Comparison of ENCODE assay signal across 31 cellular contexts in the genomic region with DNA sequence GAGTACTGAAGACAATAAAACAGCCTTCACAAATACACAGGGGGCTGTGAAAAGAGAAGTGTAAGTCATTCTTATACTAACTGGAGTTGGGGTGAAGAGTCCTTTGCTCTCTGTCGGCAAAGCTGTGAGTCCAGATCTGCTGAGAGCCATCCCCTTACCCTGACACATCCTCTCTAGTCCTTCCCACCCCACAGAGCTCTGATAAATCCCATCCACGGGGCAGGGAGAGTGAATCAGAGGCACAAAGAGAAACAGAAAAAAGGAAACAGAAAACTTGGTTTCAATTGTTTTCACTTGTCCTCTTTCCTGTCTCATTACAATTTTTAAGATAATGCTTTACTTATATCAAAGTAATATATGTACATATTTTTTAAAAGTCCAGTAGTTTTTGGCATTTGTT. TPM values are rescaled to one million over a fixed set of nuclear protein-coding genes. Genes with fewer than 3 reads are reported as not detected.
DNase-seq lines count a peak whose midpoint lies in the region; ATAC-seq, FAIRE-seq and TF ChIP-seq lines count a peak whose summit lies in the region.
"Had no signal": no experiment of that assay in that cellular context is flagged by ENCODE, and none has a peak within 500 bp of the region (broad histone marks: within the 10 kb centered on the region; RNA-seq: fewer than 3 reads in every experiment).

No MANE protein-coding gene starts in this region.

- no peak overlapping the region for H3K4me3 Mint-ChIP-seq in MCF 10A (ENCODE audit: unreplicated experiment)
- H3K4me3 Mint-ChIP-seq: naive thymus-derived CD4-positive, alpha-beta T cell; T-cell had no signal

- TF ChIP-seq CTCF in mammary epithelial cell (conservative IDR thresholded peaks at IDR 0.05 in 1 of 2, IDR thresholded peaks at IDR 0.05 in 1 of 2; ENCODE audit: extremely low read depth in 1 of 2, insufficient read depth in 1 of 2, low read depth in 1 of 2, low read length in 2 of 2) = no peak
- TF ChIP-seq CTCF in MCF 10A (IDR thresholded peaks at IDR 0.05; ENCODE audit: unreplicated experiment) = no peak
- no peak for TF ChIP-seq CTCF in PC-9 (conservative IDR thresholded peaks at IDR 0.05)
- no peak for TF ChIP-seq CTCF in K562 (IDR thresholded peaks at IDR 0.05 in 2 of 3, conservative IDR thresholded peaks at IDR 0.05 in 1 of 3; ENCODE audit: insufficient read depth in 2 of 3, low read depth in 1 of 3, low read length in 3 of 3)
- no peak for TF ChIP-seq CTCF in GM20000 (IDR thresholded peaks at IDR 0.05; ENCODE audit: extremely low read depth, missing control alignments)

- BruUV-seq in mammary epithelial cell (replicated peaks; lab: Mats Ljungman, UMichigan) (no TSS peak), MCF 10A (replicated peaks; lab: Mats Ljungman, UMichigan) (no TSS peak), PC-9 (replicated peaks; lab: Mats Ljungman, UMichigan) (no TSS peak), K562 (replicated peaks; lab: Mats Ljungman, UMichigan) (no TSS peak)

- H2AFZ ChIP-seq in mammary epithelial cell (ENCODE audit: low read depth, low read length) (no peak overlapping the region), PC-9 (peak overlapping the region; percentile 53), K562 (ENCODE audit: low read depth, low read length) (peak overlapping the region; percentile 85)

- no peak for TF ChIP-seq EP300 in K562 (IDR thresholded peaks at IDR 0.05; ENCODE audit: low read length)

- H3K4me2 ChIP-seq in mammary epithelial cell (ENCODE audit: insufficient read depth, low read depth, low read length) = no peak overlapping the region
- H3K4me2 ChIP-seq in PC-9 = no peak overlapping the region
- no peak overlapping the region; the same call in 1 of the 2 replicates for H3K4me2 ChIP-seq in K562 (ENCODE audit: insufficient read depth, low read length)

- H3K27me3 ChIP-seq in mammary epithelial cell (ENCODE audit: insufficient read depth, low read length) = no peaks in the 10 kb centered on the region
- H3K27me3 ChIP-seq in PC-9 (ENCODE audit: insufficient read depth, low read depth) = no peaks in the 10 kb centered on the region
- no peaks in the 10 kb centered on the region for H3K27me3 ChIP-seq in K562 (ENCODE audit: control insufficient read depth in 2 of 2, insufficient read depth in 2 of 2, low read length in 2 of 2)
- H3K27me3 ChIP-seq: cardiac muscle cell, gastroesophageal sphincter, ovary, right atrium auricular region, vagina had no signal

- no peaks in the 10 kb centered on the region for H3K4me1 Mint-ChIP-seq in MCF 10A (ENCODE audit: insufficient read depth, unreplicated experiment)
- H3K4me1 Mint-ChIP-seq: naive thymus-derived CD4-positive, alpha-beta T cell; T-cell had no signal

- POLR2A ChIA-PET in MCF 10A (lab: Yijun Ruan, JAX) = no interaction called here
- POLR2A ChIA-PET in PC-9 (lab: Charles Lee; ENCODE audit: unreplicated experiment) = no interaction called here
- POLR2A ChIA-PET in K562 (lab: Yijun Ruan, JAX) = no interaction called here

- dilution Hi-C loops in mammary epithelial cell (cut with HindIII; ENCODE audit: low sequenced_read_pairs) = loop anchor here (25.0 kb wide), 1 partner anchor 292 kb away; no protein-coding TSS in a partner anchor

- peak; percentile 9 for DNase-seq in mammary epithelial cell
- no peak for DNase-seq in MCF 10A (ENCODE audit: unreplicated experiment)
- DNase-seq in PC-9 = no peak
- peak in 2 of 4 experiments; percentile 50 to 53 for DNase-seq in K562 (ENCODE audit: extremely low read depth in 1 of 4, low spot score in 3 of 4)
- no peak for DNase-seq in NCI-H2081 (lab: John Stamatoyannopoulos, UW)
- DNase-seq in GM20000 (ENCODE audit: low spot score) = no peak
- no peak for DNase-seq in erythroblast (lab: John Stamatoyannopoulos, UW)
- no peak for DNase-seq in activated CD4-positive, alpha-beta T cell treated with anti-CD3 and anti-CD28 coated beads, Interleukin-2, amount 50 U/mL, for 48 hours
- DNase-seq: activated CD4-positive, alpha-beta T cell treated with anti-CD3 and anti-CD28 coated beads for 4 hours; activated naive CD4-positive, alpha-beta T cell treated with anti-CD3 and anti-CD28 coated beads, Interleukin-2, amount 50 U/mL, for 16 hours; aorta; hypothalamus; naive thymus-derived CD4-positive, alpha-beta T cell; NCI-H1105; NCI-H1930; NCI-H2227 treated with DMSO at 0.1 percent for 48 hours; NCI-H748 treated with DMSO at 0.1 percent for 48 hours; ovary; PC-3; SIG-M5; stimulated activated CD4-positive, alpha-beta T cell treated with anti-CD3 and anti-CD28 coated beads, Interleukin-4, amount 100 ng/mL, for 1 hour; stimulated activated naive CD4-positive, alpha-beta T cell treated with Interleukin-2 at 50 U/mL for 16 hours; T-cell had no signal

- H3K9me3 Mint-ChIP-seq in MCF 10A (ENCODE audit: unreplicated experiment) = peaks cover 3% of the 10 kb centered on the region

- H3K27ac ChIP-seq in mammary epithelial cell (ENCODE audit: insufficient read depth, low read depth, low read length) (no peak overlapping the region), PC-9 (no peak overlapping the region), K562 (ENCODE audit: extremely low read depth, low read depth, low read length) (peak overlapping the region; percentile 8; the same call in 1 of the 3 replicates)
- H3K27ac ChIP-seq: C4-2B, cardiac muscle cell, coronary artery, gastroesophageal sphincter, ovary, right atrium auricular region, vagina had no signal

- H3K27ac Mint-ChIP-seq in MCF 10A (ENCODE audit: low read depth, unreplicated experiment) = no peak overlapping the region
- H3K27ac Mint-ChIP-seq: naive thymus-derived CD4-positive, alpha-beta T cell; T-cell had no signal

- WGBS in mammary epithelial cell (ENCODE audit: low coverage, missing lambda C conversion rate) = 26% methylated on average over 2 of the region's 2 CpGs
- WGBS in K562 (ENCODE audit: insufficient coverage, low coverage, missing lambda C conversion rate) = 7% methylated on average over 2 of the region's 2 CpGs

- H3K4me3 ChIP-seq in mammary epithelial cell (replicated peaks in 1 of 3; ENCODE audit: insufficient read depth in 1 of 3, low read depth in 2 of 3, low read length in 3 of 3) (no peak overlapping the region), PC-9 (no peak overlapping the region), K562 (no peak overlapping the region)
- H3K4me3 ChIP-seq: cardiac muscle cell, coronary artery, gastroesophageal sphincter, ovary, right atrium auricular region, vagina had no signal

- no peak for FAIRE-seq in K562 (lab: Jason Lieb, UNC)
- FAIRE-seq: TTC549 had no signal

- no peaks in the 10 kb centered on the region for H3K27me3 Mint-ChIP-seq in MCF 10A (ENCODE audit: insufficient read depth, unreplicated experiment)

- ATAC-seq in K562 = peak; percentile 58
- ATAC-seq: gastroesophageal sphincter; left lobe of liver; naive thymus-derived CD4-positive, alpha-beta T cell; PC-3; T-cell had no signal

- H3K4me1 ChIP-seq in mammary epithelial cell (ENCODE audit: insufficient read depth, low read length) (no peaks in the 10 kb centered on the region), PC-9 (replicated peaks; ENCODE audit: insufficient read depth) (no peaks in the 10 kb centered on the region), K562 (replicated peaks in 1 of 2; ENCODE audit: control insufficient read depth in 2 of 2, insufficient read depth in 2 of 2, low read length in 2 of 2) (peaks cover 9 to 16% of the 10 kb centered on the region in 2 experiments; a peak in 3 of 5 replicates)
- H3K4me1 ChIP-seq: gastroesophageal sphincter, right atrium auricular region, vagina had no signal

- in situ Hi-C loops in mammary epithelial cell (cut with MboI; ENCODE audit: low sequenced_read_pairs in 2 of 2) (loop anchor here (25.0 kb wide), 1 partner anchor 867 kb away; no protein-coding TSS in a partner anchor), K562 (cut with MboI) (loop anchor here (25.0 kb wide), 1 partner anchor 842 kb away; no protein-coding TSS in a partner anchor)

- no peaks in the 10 kb centered on the region for H3K79me2 ChIP-seq in mammary epithelial cell (ENCODE audit: insufficient read depth, low read length)
- no peaks in the 10 kb centered on the region for H3K79me2 ChIP-seq in PC-9 (ENCODE audit: low read depth)
- no peaks in the 10 kb centered on the region for H3K79me2 ChIP-seq in K562 (ENCODE audit: control insufficient read depth, insufficient read depth, low read length)

- TF ChIP-seq POLR2A in K562 (conservative IDR thresholded peaks at IDR 0.05) (no peak), erythroblast (IDR thresholded peaks at IDR 0.05; ENCODE audit: low read length) (no peak)

- no peaks in the 10 kb centered on the region for H3F3A ChIP-seq in PC-9 (ENCODE audit: insufficient read depth, low read depth)

- no peaks in the 10 kb centered on the region for H3K9me1 ChIP-seq in K562 (ENCODE audit: control insufficient read depth, insufficient read depth, low read length)

- H3K9me3 ChIP-seq in mammary epithelial cell (replicated peaks; ENCODE audit: insufficient read depth, low read length) (no peaks in the 10 kb centered on the region), PC-9 (ENCODE audit: insufficient read depth, low read depth) (no peaks in the 10 kb centered on the region), K562 (replicated peaks; ENCODE audit: control insufficient read depth, insufficient read depth, low read depth, low read length) (peaks cover 4% of the 10 kb centered on the region; the same call in 1 of the 2 replicates)
- H3K9me3 ChIP-seq: gastroesophageal sphincter, ovary, right atrium auricular region, vagina had no signal

- CTCF ChIA-PET in mammary epithelial cell (lab: Charles Lee; ENCODE audit: low non-redundant PET) (no interaction called here), MCF 10A (lab: Yijun Ruan, JAX) (interaction anchor here (0.7 kb wide), 1 partner anchor 289 kb away, joined by 3 read pairs; no protein-coding TSS in a partner anchor), PC-9 (lab: Charles Lee) (no interaction called here), K562 (lab: Yijun Ruan, JAX; ENCODE audit: low intra/inter-chr PET ratio) (no interaction called here)

- H4K20me1 ChIP-seq in mammary epithelial cell (ENCODE audit: insufficient read depth, low read length) (no peaks in the 10 kb centered on the region), PC-9 (ENCODE audit: insufficient read depth) (no peaks in the 10 kb centered on the region), K562 (replicated peaks; ENCODE audit: control insufficient read depth, insufficient read depth, low read length) (no peaks in the 10 kb centered on the region)

- H3K36me3 ChIP-seq in mammary epithelial cell (ENCODE audit: insufficient read depth, low read length) (no peaks in the 10 kb centered on the region), PC-9 (ENCODE audit: low read depth) (no peaks in the 10 kb centered on the region), K562 (ENCODE audit: control insufficient read depth, insufficient read depth, low read length) (no peaks in the 10 kb centered on the region; the same call in 2 of the 3 replicates)
- H3K36me3 ChIP-seq: cardiac muscle cell, gastroesophageal sphincter, ovary, right atrium auricular region, vagina had no signal

- H3K9ac ChIP-seq in mammary epithelial cell (ENCODE audit: insufficient read depth, low read length) = no peak overlapping the region
- H3K9ac ChIP-seq in K562 (ENCODE audit: insufficient read depth in 1 of 2, low read depth in 2 of 2, low read length in 2 of 2) = peak overlapping the region in 1 of 2 experiments; percentile 2; a peak in 1 of 4 replicates

- no peaks in the 10 kb centered on the region for H3K9me2 ChIP-seq in PC-9 (ENCODE audit: insufficient read depth)

- no peaks in the 10 kb centered on the region for H3K36me3 Mint-ChIP-seq in MCF 10A (ENCODE audit: insufficient read depth, unreplicated experiment)
- H3K36me3 Mint-ChIP-seq: naive thymus-derived CD4-positive, alpha-beta T cell; T-cell had no signal

- TF ChIP-seq RAD21 in K562 (CRISPR knock-in tag; conservative IDR thresholded peaks at IDR 0.05 in 1 of 2, IDR thresholded peaks at IDR 0.05 in 1 of 2) = no peak

- intact Hi-C loops in mammary epithelial cell (cut with micrococcal nuclease) = no loop called here
- intact Hi-C loops in MCF 10A (cut with micrococcal nuclease) = no loop called here
- intact Hi-C loops in PC-9 (cut with micrococcal nuclease; ENCODE audit: unreplicated experiment) = no loop called here
- intact Hi-C loops in K562 (cut with micrococcal nuclease) = loop anchor here (5.0 kb wide), 1 partner anchor 157 kb away; a partner anchor contains a TSS

RNA-seq across cellular contexts. Expression of a gene that starts 18.2 kb away (rescaled TPM):
- 10 to 100 TPM; 25.3 to 27.7 TPM for total RNA-seq in mammary epithelial cell
- polyA plus RNA-seq in mammary epithelial cell = 11.2 TPM
- polyA minus RNA-seq in mammary epithelial cell = 4.8 TPM
- total RNA-seq in MCF 10A (2022) = 35.5 and 52.8 TPM in 2 replicates
- total RNA-seq in PC-9 (2021) = 39.3 and 40.3 TPM in 2 replicates
- total RNA-seq in K562 (2011; cell fraction: chromatin; rRNA removed; ENCODE audit: low replicate concordance) = 12.2 and 32.8 TPM in 2 replicates
- total RNA-seq in K562 (2011; cell fraction: nucleolus; rRNA removed) = 8.3 and 8.5 TPM in 2 replicates
- 10.7 and 18.6 TPM in 2 replicates for total RNA-seq in K562 (2011; cell fraction: nucleoplasm; rRNA removed)
- 56.0 and 57.2 TPM in 2 replicates for total RNA-seq in K562 (2014; rRNA removed)
- total RNA-seq in K562 (2014; rRNA removed; fragmentation: Illumina TruSeq; extraction: Trizol) = 75.8 and 83.1 TPM in 2 replicates
- 68.7 and 73.1 TPM in 2 replicates for total RNA-seq in K562 (2015; rRNA removed; fragmentation: Illumina TruSeq; extraction: Trizol)
- total RNA-seq in K562 (2021) = 53.7 and 55.7 TPM in 2 replicates
- 29.1 and 38.0 TPM in 2 replicates for polyA plus RNA-seq in K562 (2011; rRNA removed)
- 14.3 and 14.5 TPM in 2 replicates for polyA plus RNA-seq in K562 (2011; cell fraction: cytosol; rRNA removed)
- polyA plus RNA-seq in K562 (2011; cell fraction: nucleus; rRNA removed) = 9.7 and 13.8 TPM in 2 replicates
- polyA plus RNA-seq in K562 (2012) = 32.0 and 33.3 TPM in 2 replicates
- 69.9 and 88.1 TPM in 2 replicates for polyA plus RNA-seq in K562 (2014; fragmentation: Illumina TruSeq; extraction: Trizol)
- polyA plus RNA-seq in K562 (2014; fragmentation: Nextera tagmentation; extraction: Ambion mirVana) = 10 to 100 TPM; 17.6 to 21.5 TPM
- polyA plus RNA-seq in K562 (2014; rRNA removed) = 44.0 and 50.5 TPM in 2 replicates
- polyA minus RNA-seq in K562 (2011; rRNA and poly(A)+ RNA removed) = 40.3 and 50.0 TPM in 2 replicates
- polyA minus RNA-seq in K562 (2011; cell fraction: cytosol; rRNA and poly(A)+ RNA removed) = 11.7 and 13.1 TPM in 2 replicates
- polyA minus RNA-seq in K562 (2011; cell fraction: nucleus; rRNA and poly(A)+ RNA removed) = 5.8 and 10.4 TPM in 2 replicates

RNA-seq across cellular contexts. Expression of a gene that starts 42.9 kb away (rescaled TPM):
- 10 to 100 TPM; 51.5 to 55.2 TPM for total RNA-seq in mammary epithelial cell
- 16.5 TPM for polyA plus RNA-seq in mammary epithelial cell
- 39.3 TPM for polyA minus RNA-seq in mammary epithelial cell
- 50.1 and 63.7 TPM in 2 replicates for total RNA-seq in MCF 10A (2022)
- total RNA-seq in PC-9 (2021) = 69.1 and 69.6 TPM in 2 replicates
- total RNA-seq in K562 (2011; cell fraction: chromatin; rRNA removed; ENCODE audit: low replicate concordance) = 49.8 and 238 TPM in 2 replicates
- total RNA-seq in K562 (2011; cell fraction: nucleolus; rRNA removed) = 12.2 and 24.7 TPM in 2 replicates
- total RNA-seq in K562 (2011; cell fraction: nucleoplasm; rRNA removed) = 43.9 and 52.3 TPM in 2 replicates
- 16.5 and 24.9 TPM in 2 replicates for total RNA-seq in K562 (2014; rRNA removed)
- 28.2 and 33.7 TPM in 2 replicates for total RNA-seq in K562 (2014; rRNA removed; fragmentation: Illumina TruSeq; extraction: Trizol)
- total RNA-seq in K562 (2015; rRNA removed; fragmentation: Illumina TruSeq; extraction: Trizol) = 20.0 and 22.4 TPM in 2 replicates
- total RNA-seq in K562 (2021) = 36.1 and 36.7 TPM in 2 replicates
- polyA plus RNA-seq in K562 (2011; rRNA removed) = 34.1 and 42.7 TPM in 2 replicates
- polyA plus RNA-seq in K562 (2011; cell fraction: cytosol; rRNA removed) = 6.0 and 10.7 TPM in 2 replicates
- 29.1 and 47.6 TPM in 2 replicates for polyA plus RNA-seq in K562 (2011; cell fraction: nucleus; rRNA removed)
- 13.2 and 15.2 TPM in 2 replicates for polyA plus RNA-seq in K562 (2012)
- polyA plus RNA-seq in K562 (2014; fragmentation: Illumina TruSeq; extraction: Trizol) = 19.4 and 22.6 TPM in 2 replicates
- polyA plus RNA-seq in K562 (2014; fragmentation: Nextera tagmentation; extraction: Ambion mirVana) = 10 to 100 TPM; 10.5 to 18.8 TPM
- polyA plus RNA-seq in K562 (2014; rRNA removed) = 21.7 and 22.9 TPM in 2 replicates
- polyA minus RNA-seq in K562 (2011; rRNA and poly(A)+ RNA removed) = 62.5 and 73.6 TPM in 2 replicates
- 10.4 and 13.8 TPM in 2 replicates for polyA minus RNA-seq in K562 (2011; cell fraction: cytosol; rRNA and poly(A)+ RNA removed)
- polyA minus RNA-seq in K562 (2011; cell fraction: nucleus; rRNA and poly(A)+ RNA removed) = 31.2 and 57.1 TPM in 2 replicates

RNA-seq across cellular contexts. Expression of a gene that starts 53.7 kb away (rescaled TPM):
- 1 to 10 TPM; 1.0 to 1.2 TPM for total RNA-seq in mammary epithelial cell
- polyA plus RNA-seq in mammary epithelial cell = 0.67 TPM
- polyA minus RNA-seq in mammary epithelial cell = not detected
- 0.15 and 0.28 TPM in 2 replicates for total RNA-seq in MCF 10A (2022)
- total RNA-seq in PC-9 (2021) = 7.4 and 8.9 TPM in 2 replicates
- 42.1 and 87.2 TPM in 2 replicates for total RNA-seq in K562 (2011; cell fraction: chromatin; rRNA removed; ENCODE audit: low replicate concordance)
- 16.3 and 21.2 TPM in 2 replicates for total RNA-seq in K562 (2011; cell fraction: nucleolus; rRNA removed)
- 33.8 and 60.6 TPM in 2 replicates for total RNA-seq in K562 (2011; cell fraction: nucleoplasm; rRNA removed)
- total RNA-seq in K562 (2014; rRNA removed) = 8.7 and 12.3 TPM in 2 replicates
- total RNA-seq in K562 (2014; rRNA removed; fragmentation: Illumina TruSeq; extraction: Trizol) = 15.3 and 16.5 TPM in 2 replicates
- total RNA-seq in K562 (2015; rRNA removed; fragmentation: Illumina TruSeq; extraction: Trizol) = 13.7 and 13.8 TPM in 2 replicates
- 9.9 and 14.3 TPM in 2 replicates for total RNA-seq in K562 (2021)
- polyA plus RNA-seq in K562 (2011; rRNA removed) = 18.6 and 21.1 TPM in 2 replicates
- polyA plus RNA-seq in K562 (2011; cell fraction: cytosol; rRNA removed) = 5.8 and 7.4 TPM in 2 replicates
- 48.8 and 65.5 TPM in 2 replicates for polyA plus RNA-seq in K562 (2011; cell fraction: nucleus; rRNA removed)
- 11.9 and 19.9 TPM in 2 replicates for polyA plus RNA-seq in K562 (2012)
- 17.6 and 20.4 TPM in 2 replicates for polyA plus RNA-seq in K562 (2014; fragmentation: Illumina TruSeq; extraction: Trizol)
- polyA plus RNA-seq in K562 (2014; fragmentation: Nextera tagmentation; extraction: Ambion mirVana) = 1 to 10 TPM; 7.0 to 7.8 TPM
- polyA plus RNA-seq in K562 (2014; rRNA removed) = 13.0 and 19.8 TPM in 2 replicates
- 27.8 and 30.2 TPM in 2 replicates for polyA minus RNA-seq in K562 (2011; rRNA and poly(A)+ RNA removed)
- 1.8 and 3.6 TPM in 2 replicates for polyA minus RNA-seq in K562 (2011; cell fraction: cytosol; rRNA and poly(A)+ RNA removed)
- 26.3 and 37.4 TPM in 2 replicates for polyA minus RNA-seq in K562 (2011; cell fraction: nucleus; rRNA and poly(A)+ RNA removed)
